1 cellular context compared by ENCODE assay signal in genomic region chr10:51699475-51700227, GRCh38.
TF ChIP-seq lines count a peak whose summit lies in the region.

Gene CSTF2T, minus strand, starts transcription at chr10:51699595. Its CDS starts 46 bp downstream, at chr10:51699549.

TF ChIP-seq in GM23338, 12 proteins besides CTCF, POLR2A, EP300 and RAD21 (continued from another document):
- TF ChIP-seq ZNF462 (CRISPR knock-in tag; IDR thresholded peaks at IDR 0.05) (no peak), ZNF114 (CRISPR knock-in tag; IDR thresholded peaks at IDR 0.05) (peak; percentile 93), STAT1 (IDR thresholded peaks at IDR 0.05; ENCODE audit: unreplicated experiment) (no peak), CREB1 (CRISPR knock-in tag; IDR thresholded peaks at IDR 0.05; ENCODE audit: low read depth) (peak; percentile 91)
